In the genomic region with DNA sequence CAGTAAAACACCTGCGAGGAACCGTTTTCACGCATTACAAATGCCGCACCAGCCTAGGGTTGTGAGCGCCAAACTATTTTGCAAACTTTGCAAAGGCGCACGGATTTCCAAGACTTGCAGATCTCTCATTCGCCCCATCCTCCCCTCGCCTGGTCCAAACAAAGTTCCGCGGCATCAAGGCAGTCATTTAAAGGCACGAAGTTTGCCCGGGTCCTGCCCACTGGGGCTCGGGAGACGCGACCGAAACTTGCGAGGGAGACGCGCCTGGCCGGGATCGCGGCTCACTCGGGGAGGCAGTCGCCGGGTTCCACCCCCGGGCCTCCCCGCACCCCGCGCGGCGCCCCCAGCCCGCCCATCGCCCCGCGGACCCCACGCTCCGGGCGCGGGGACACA, we compare ENCODE assay signal across 8 cellular contexts. TPM values are rescaled to one million over a fixed set of nuclear protein-coding genes. Genes with fewer than 3 reads are reported as not detected.
A peak's percentile ranks its signal among the peaks of the same experiment; 100 is the strongest.
DNase-seq lines count a peak whose midpoint lies in the region; ATAC-seq, FAIRE-seq and TF ChIP-seq lines count a peak whose summit lies in the region.

No MANE protein-coding gene starts in this region.

- H3K9me3 ChIP-seq in CD4-positive, CD25-positive, alpha-beta regulatory T cell (ENCODE audit: control insufficient read depth in 2 of 2, low read length in 2 of 2): no peaks in the 10 kb centered on the region
- H3K9me3 ChIP-seq in neural progenitor cell (ENCODE audit: low read depth): no peaks in the 10 kb centered on the region

- H3F3A ChIP-seq in neural progenitor cell (ENCODE audit: low read depth): peaks cover 24% of the 10 kb centered on the region

- FAIRE-seq in HTR-8/SVneo (lab: Jason Lieb, UNC): no peak

- H2AFZ ChIP-seq in neural progenitor cell (replicated peaks): peak overlapping the region; percentile 33

- peaks cover 11% of the 10 kb centered on the region for H3K4me1 ChIP-seq in CD4-positive, CD25-positive, alpha-beta regulatory T cell (ENCODE audit: control insufficient read depth, insufficient read depth, low read length, poor library complexity, severe bottlenecking)
- H3K4me1 ChIP-seq in neural progenitor cell: peaks cover 11% of the 10 kb centered on the region

- peaks cover 43% of the 10 kb centered on the region for H4K20me1 ChIP-seq in neural progenitor cell (ENCODE audit: low read depth)

- peak overlapping the region; percentile 86 for H3K4me2 ChIP-seq in neural progenitor cell

- no peaks in the 10 kb centered on the region for H3K36me3 ChIP-seq in CD4-positive, CD25-positive, alpha-beta regulatory T cell (ENCODE audit: control insufficient read depth, insufficient read depth, low read length)
- peaks cover 5% of the 10 kb centered on the region for H3K36me3 ChIP-seq in neural progenitor cell

- no peaks in the 10 kb centered on the region for H3K36me3 Mint-ChIP-seq in CD4-positive, CD25-positive, alpha-beta regulatory T cell
- peaks cover 2% of the 10 kb centered on the region for H3K36me3 Mint-ChIP-seq in activated T-helper 1 cell treated with anti-CD3 and anti-CD28 coated beads, Interleukin-12 subunit alpha, Interleukin-12 subunit beta, Interleukin-2, Interleukin-4 antibody, amounts not matched to agents 30 ng/mL and 10 ng/mL and 1 ng/mL, durations not matched to agents 14 hours and 24 hours and 36 hours (ENCODE audit: low read depth)
- H3K36me3 Mint-ChIP-seq in neural progenitor cell: peaks cover 22% of the 10 kb centered on the region

- peaks cover 70% of the 10 kb centered on the region for H3K27me3 Mint-ChIP-seq in CD4-positive, CD25-positive, alpha-beta regulatory T cell
- peaks cover 48% of the 10 kb centered on the region for H3K27me3 Mint-ChIP-seq in activated T-helper 1 cell treated with anti-CD3 and anti-CD28 coated beads, Interleukin-12 subunit alpha, Interleukin-12 subunit beta, Interleukin-2, Interleukin-4 antibody, amounts not matched to agents 30 ng/mL and 10 ng/mL and 1 ng/mL, durations not matched to agents 14 hours and 24 hours and 36 hours (ENCODE audit: insufficient read depth)
- peaks cover 3% of the 10 kb centered on the region for H3K27me3 Mint-ChIP-seq in neural progenitor cell (ENCODE audit: insufficient read depth, low read depth)

- peak in 1 of 3 donors; percentile 33 for DNase-seq in CD4-positive, CD25-positive, alpha-beta regulatory T cell
- DNase-seq in LNCaP clone FGC (ENCODE audit: low read depth) (no peak), fibroblast of the conjunctiva (ENCODE audit: low read depth) (peak; percentile 14), neural progenitor cell (ENCODE audit: low spot score) (peak; percentile 54), HTR-8/SVneo (ENCODE audit: insufficient read length, low spot score) (no peak)
- no peak for DNase-seq in activated T-helper 1 cell treated with anti-CD3 and anti-CD28 coated beads, Interleukin-12 subunit alpha, Interleukin-12 subunit beta, Interleukin-2, Interleukin-4 antibody, amounts not matched to agents 30 ng/mL and 10 ng/mL and 1 ng/mL, durations not matched to agents 14 hours and 24 hours and 36 hours (ENCODE audit: low spot score)

- H3K27ac ChIP-seq in CD4-positive, CD25-positive, alpha-beta regulatory T cell (ENCODE audit: insufficient read depth, low read length, poor library complexity, severe bottlenecking): no peak overlapping the region
- H3K27ac ChIP-seq in neural progenitor cell: peak overlapping the region; percentile 95

- no peaks in the 10 kb centered on the region for H3K9me3 Mint-ChIP-seq in CD4-positive, CD25-positive, alpha-beta regulatory T cell
- H3K9me3 Mint-ChIP-seq in activated T-helper 1 cell treated with anti-CD3 and anti-CD28 coated beads, Interleukin-12 subunit alpha, Interleukin-12 subunit beta, Interleukin-2, Interleukin-4 antibody, amounts not matched to agents 30 ng/mL and 10 ng/mL and 1 ng/mL, durations not matched to agents 14 hours and 24 hours and 36 hours: no peaks in the 10 kb centered on the region
- peaks cover 9% of the 10 kb centered on the region for H3K9me3 Mint-ChIP-seq in neural progenitor cell

- H3K9ac ChIP-seq in neural progenitor cell: peak overlapping the region; percentile 87

- TF ChIP-seq CTCF in LNCaP clone FGC (IDR thresholded peaks at IDR 0.05; ENCODE audit: control insufficient read depth, extremely low read depth, insufficient read depth): no peak
- no peak for TF ChIP-seq CTCF in neural progenitor cell (IDR thresholded peaks at IDR 0.05)

- H3K27me3 ChIP-seq in CD4-positive, CD25-positive, alpha-beta regulatory T cell (ENCODE audit: control insufficient read depth, insufficient read depth, low read length): peaks cover 19% of the 10 kb centered on the region
- H3K27me3 ChIP-seq in neural progenitor cell: peaks cover 13% of the 10 kb centered on the region

- peak overlapping the region; percentile 65 for H3K4me3 ChIP-seq in CD4-positive, CD25-positive, alpha-beta regulatory T cell (ENCODE audit: low read depth, low read length)
- H3K4me3 ChIP-seq in LNCaP clone FGC (ENCODE audit: low read depth, low read length) (peak overlapping the region; percentile 86), neural progenitor cell (peak overlapping the region; percentile 83)

- peaks cover 4 to 36% (median 22%) of the 10 kb centered on the region in 4 donors for H3K4me1 Mint-ChIP-seq in CD4-positive, CD25-positive, alpha-beta regulatory T cell
- peaks cover 29% of the 10 kb centered on the region for H3K4me1 Mint-ChIP-seq in activated T-helper 1 cell treated with anti-CD3 and anti-CD28 coated beads, Interleukin-12 subunit alpha, Interleukin-12 subunit beta, Interleukin-2, Interleukin-4 antibody, amounts not matched to agents 30 ng/mL and 10 ng/mL and 1 ng/mL, durations not matched to agents 14 hours and 24 hours and 36 hours (ENCODE audit: low read depth)
- H3K4me1 Mint-ChIP-seq in neural progenitor cell: peaks cover 16% of the 10 kb centered on the region

- peak overlapping the region; percentile 15 to 66 (median 38) for H3K27ac Mint-ChIP-seq in CD4-positive, CD25-positive, alpha-beta regulatory T cell
- no peak overlapping the region for H3K27ac Mint-ChIP-seq in activated T-helper 1 cell treated with anti-CD3 and anti-CD28 coated beads, Interleukin-12 subunit alpha, Interleukin-12 subunit beta, Interleukin-2, Interleukin-4 antibody, amounts not matched to agents 30 ng/mL and 10 ng/mL and 1 ng/mL, durations not matched to agents 14 hours and 24 hours and 36 hours
- peak overlapping the region; percentile 97 for H3K27ac Mint-ChIP-seq in neural progenitor cell

- peak overlapping the region; percentile 83 to 92 (median 90) for H3K4me3 Mint-ChIP-seq in CD4-positive, CD25-positive, alpha-beta regulatory T cell
- peak overlapping the region; percentile 79 for H3K4me3 Mint-ChIP-seq in activated T-helper 1 cell treated with anti-CD3 and anti-CD28 coated beads, Interleukin-12 subunit alpha, Interleukin-12 subunit beta, Interleukin-2, Interleukin-4 antibody, amounts not matched to agents 30 ng/mL and 10 ng/mL and 1 ng/mL, durations not matched to agents 14 hours and 24 hours and 36 hours
- peak overlapping the region; percentile 97 for H3K4me3 Mint-ChIP-seq in neural progenitor cell

- peaks cover 54% of the 10 kb centered on the region for H3K79me2 ChIP-seq in neural progenitor cell (ENCODE audit: low read depth)

- intact Hi-C loops in activated T-helper 1 cell treated with anti-CD3 and anti-CD28 coated beads, Interleukin-12 subunit alpha, Interleukin-12 subunit beta, Interleukin-2, Interleukin-4 antibody, amounts not matched to agents 30 ng/mL and 10 ng/mL and 1 ng/mL, durations not matched to agents 14 hours and 24 hours and 36 hours (cut with micrococcal nuclease): loop anchor here (1.0 to 5.0 kb wide), 3 partner anchors 74 to 100 kb away; no protein-coding TSS in a partner anchor

- peak in 1 of 2 donors; percentile 12 for ATAC-seq in CD4-positive, CD25-positive, alpha-beta regulatory T cell (ENCODE audit: low read depth in 2 of 2)
- peak; percentile 6 for ATAC-seq in GM21515 (IDR thresholded peaks at IDR 0.05; ENCODE audit: unreplicated experiment)
- no peak for ATAC-seq in HG02938 (IDR thresholded peaks at IDR 0.05; ENCODE audit: unreplicated experiment)

RNA-seq across cellular contexts. Expression of a gene that starts 0.6 kb away (rescaled TPM):
- total RNA-seq in CD4-positive, CD25-positive, alpha-beta regulatory T cell: 2.8 TPM
- 1 to 10 TPM in 3 of 4 donors, under 1 TPM in 1; 0.46 to 1.7 (median 1.6) TPM for polyA plus RNA-seq in CD4-positive, CD25-positive, alpha-beta regulatory T cell
- total RNA-seq in activated T-helper 1 cell treated with anti-CD3 and anti-CD28 coated beads, Interleukin-12 subunit alpha, Interleukin-12 subunit beta, Interleukin-2, Interleukin-4 antibody, amounts not matched to agents 30 ng/mL and 10 ng/mL and 1 ng/mL, durations not matched to agents 14 hours and 24 hours and 36 hours: 0.64 and 0.78 TPM in 2 replicates
- 34.0 and 39.9 TPM in 2 replicates for total RNA-seq in neural progenitor cell (ENCODE audit: low replicate concordance)

Comparison
In these comparisons a context has a peak if more than half of its experiments do, and no peak if none do; other contexts are left out.
1. DNase-seq: peak in fibroblast of the conjunctiva (single experiment) and neural progenitor cell (single experiment); none in LNCaP clone FGC (single experiment), activated T-helper 1 cell treated with anti-CD3 and anti-CD28 coated beads, Interleukin-12 subunit alpha, Interleukin-12 subunit beta, Interleukin-2, Interleukin-4 antibody, amounts not matched to agents 30 ng/mL and 10 ng/mL and 1 ng/mL, durations not matched to agents 14 hours and 24 hours and 36 hours (single experiment) and HTR-8/SVneo (single experiment).
2. Peak in every context shown above with its lines, with median percentiles within 50 percentile points of each other: H3K4me3 ChIP-seq and H3K4me3 Mint-ChIP-seq.